Comparison of ENCODE assay signal across 7 cellular contexts in genomic region chr4:121252224-121252806, GRCh38.
DNase-seq lines count a peak whose midpoint lies in the region; ATAC-seq and TF ChIP-seq lines count a peak whose summit lies in the region.

No MANE protein-coding gene starts in this region.

- H3K27ac Mint-ChIP-seq in activated CD8-positive, alpha-beta T cell treated with anti-CD3 and anti-CD28 coated beads for 36 hours: no peak overlapping the region
- no peak overlapping the region for H3K27ac Mint-ChIP-seq in endothelial cell (ENCODE audit: unreplicated experiment)

- H3K4me1 Mint-ChIP-seq in activated CD8-positive, alpha-beta T cell treated with anti-CD3 and anti-CD28 coated beads for 36 hours (ENCODE audit: low read depth): peaks cover 57% of the 10 kb centered on the region
- no peaks in the 10 kb centered on the region for H3K4me1 Mint-ChIP-seq in endothelial cell (ENCODE audit: unreplicated experiment)

- intact Hi-C loops in activated CD8-positive, alpha-beta T cell treated with anti-CD3 and anti-CD28 coated beads for 36 hours (cut with micrococcal nuclease): loop anchor here (2.0 kb wide), 1 partner anchor 60 kb away; no protein-coding TSS in a partner anchor

- POLR2A ChIA-PET in GM10248 (lab: Yijun Ruan, JAX): no interaction called here
- POLR2A ChIA-PET in activated CD8-positive, alpha-beta T cell treated with anti-CD3 and anti-CD28 coated beads for 36 hours (lab: Charles Lee): no interaction called here

- no peak overlapping the region for H3K4me3 Mint-ChIP-seq in activated CD8-positive, alpha-beta T cell treated with anti-CD3 and anti-CD28 coated beads for 36 hours
- H3K4me3 Mint-ChIP-seq in endothelial cell (ENCODE audit: unreplicated experiment): no peak overlapping the region

- no peaks in the 10 kb centered on the region for H3K27me3 Mint-ChIP-seq in activated CD8-positive, alpha-beta T cell treated with anti-CD3 and anti-CD28 coated beads for 36 hours
- peaks cover 3% of the 10 kb centered on the region for H3K27me3 Mint-ChIP-seq in endothelial cell (ENCODE audit: unreplicated experiment)

- H3K36me3 Mint-ChIP-seq in activated CD8-positive, alpha-beta T cell treated with anti-CD3 and anti-CD28 coated beads for 36 hours (ENCODE audit: low read depth): no peaks in the 10 kb centered on the region
- no peaks in the 10 kb centered on the region for H3K36me3 Mint-ChIP-seq in endothelial cell (ENCODE audit: low read depth, unreplicated experiment)

- TF ChIP-seq CTCF in GM10248 (IDR thresholded peaks at IDR 0.05; ENCODE audit: control extremely low read depth, extremely low read depth, low read depth, missing control alignments): peak; percentile 79
- TF ChIP-seq CTCF in activated CD8-positive, alpha-beta T cell treated with anti-CD3 and anti-CD28 coated beads for 36 hours (IDR thresholded peaks at IDR 0.05): peak; percentile 87
- peak; percentile 81 for TF ChIP-seq CTCF in endothelial cell (IDR thresholded peaks at IDR 0.05; ENCODE audit: unreplicated experiment)

- CTCF ChIA-PET in GM10248 (lab: Yijun Ruan, JAX): interaction anchor here (0.7 to 10.9 kb wide), 17 partner anchors 9 to 1184 kb away, joined by 3 to 144 read pairs (median 4); no protein-coding TSS in a partner anchor
- CTCF ChIA-PET in activated CD8-positive, alpha-beta T cell treated with anti-CD3 and anti-CD28 coated beads for 36 hours (lab: Charles Lee): interaction anchor here (0.6 to 11.5 kb wide), 25 partner anchors 9 to 134 kb away, joined by 3 to 155 read pairs (median 4); no protein-coding TSS in a partner anchor

- H3K9me3 Mint-ChIP-seq in activated CD8-positive, alpha-beta T cell treated with anti-CD3 and anti-CD28 coated beads for 36 hours: no peaks in the 10 kb centered on the region
- no peaks in the 10 kb centered on the region for H3K9me3 Mint-ChIP-seq in endothelial cell (ENCODE audit: unreplicated experiment)

- peak; percentile 38 for ATAC-seq in HG02852 (IDR thresholded peaks at IDR 0.05; ENCODE audit: unreplicated experiment)
- ATAC-seq in activated CD8-positive, alpha-beta T cell treated with anti-CD3 and anti-CD28 coated beads for 36 hours: no peak

- DNase-seq in GM10248 (ENCODE audit: extremely low spot score) (peak; percentile 56), NCI-H526 treated with DMSO at 0.1 percent for 48 hours (lab: John Stamatoyannopoulos, UW) (peak; percentile 4), endothelial cell (ENCODE audit: low spot score) (peak; percentile 70), midbrain (lab: John Stamatoyannopoulos, UW) (peak; percentile 77)
- DNase-seq in activated CD8-positive, alpha-beta T cell treated with anti-CD3 and anti-CD28 coated beads for 36 hours: peak; percentile 75
- peak; percentile 24 to 35 for DNase-seq in stimulated activated CD8-positive, alpha-beta memory T cell treated with anti-CD3 and anti-CD28 coated beads, Interleukin-7, amount 100 ng/mL, for 4 hours (ENCODE audit: low read depth in 2 of 2)

Comparison
In these comparisons a context has a peak if more than half of its experiments do, and no peak if none do; other contexts are left out.
1. DNase-seq: peak in every context shown above with its lines; median percentile 77 in midbrain; 75 in activated CD8-positive, alpha-beta T cell treated with anti-CD3 and anti-CD28 coated beads for 36 hours; 70 in endothelial cell; 56 in GM10248; 30 in stimulated activated CD8-positive, alpha-beta memory T cell treated with anti-CD3 and anti-CD28 coated beads, Interleukin-7, amount 100 ng/mL, for 4 hours; 4 in NCI-H526 treated with DMSO at 0.1 percent for 48 hours.